In the genomic region with DNA sequence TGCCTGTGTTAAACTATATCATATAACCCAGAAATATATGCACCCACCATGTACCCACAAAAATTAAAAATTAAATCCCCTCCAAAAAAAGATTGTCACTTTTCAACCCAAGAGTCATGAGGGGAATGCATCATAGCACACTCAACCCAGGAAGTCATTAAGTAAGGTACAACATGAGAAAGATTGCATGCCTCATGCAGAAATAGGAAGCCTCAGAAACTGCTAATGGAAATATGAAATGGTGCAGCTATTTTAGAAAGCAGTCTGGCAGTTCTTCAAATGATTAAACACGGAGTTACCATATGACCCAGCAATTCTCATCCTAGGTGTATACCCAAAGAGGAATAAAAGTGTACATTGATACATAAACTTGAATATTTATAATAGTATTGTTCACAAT, we compare ENCODE assay signal across 19 cellular contexts.
DNase-seq lines count a peak whose midpoint lies in the region; ATAC-seq and TF ChIP-seq lines count a peak whose summit lies in the region.
"Had no signal": no experiment of that assay in that cellular context is flagged by ENCODE, and none has a peak within 500 bp of the region (broad histone marks: within the 10 kb centered on the region; RNA-seq: fewer than 3 reads in every experiment).

No MANE protein-coding gene starts in this region.

- H3K27me3 ChIP-seq in mesendoderm (ENCODE audit: insufficient read depth, low read length, poor library complexity) (no peaks in the 10 kb centered on the region), upper lobe of left lung (no peaks in the 10 kb centered on the region)
- H3K27me3 ChIP-seq: BE2C, SJSA1 had no signal

- TF ChIP-seq EP300 in upper lobe of left lung (IDR thresholded peaks at IDR 0.05) = no peak

- H3K4me2 ChIP-seq in mesendoderm (ENCODE audit: low read length) = no peak overlapping the region

- H2AK5ac ChIP-seq in mesendoderm (ENCODE audit: low read length) = no peak overlapping the region

- no peak overlapping the region for H4K5ac ChIP-seq in mesendoderm (ENCODE audit: low read length)

- DNase-seq in mesendoderm = no peak
- DNase-seq in upper lobe of left lung = no peak
- no peak for DNase-seq in SHP77 (lab: John Stamatoyannopoulos, UW)
- DNase-seq: BE2C; DMS53; GDM1; NCI-H1105 treated with DMSO at 0.1 percent for 48 hours; NCI-H2029 treated with DMSO at 0.1 percent for 48 hours; NCI-H345; NCI-H524; NCI-H774; NK-92 treated with Interleukin-12 subunit alpha and Interleukin-12 subunit beta, amount 100 ng/mL, for 24 hours; T-helper 1 cell had no signal

- no peak overlapping the region for H3K9ac ChIP-seq in mesendoderm (ENCODE audit: low read length)

- no peak overlapping the region for H3K23ac ChIP-seq in mesendoderm (ENCODE audit: low read length)

- no peak overlapping the region for H3K4ac ChIP-seq in mesendoderm (ENCODE audit: low read depth, low read length)

- no peaks in the 10 kb centered on the region for H3K9me3 ChIP-seq in upper lobe of left lung
- H3K9me3 ChIP-seq: BE2C, SJSA1 had no signal

- no peak overlapping the region for H2BK15ac ChIP-seq in mesendoderm (replicated peaks; ENCODE audit: low read depth)

- H3K79me2 ChIP-seq in mesendoderm (ENCODE audit: control insufficient read depth, insufficient read depth, low read length) = no peaks in the 10 kb centered on the region

- no peak overlapping the region for H2BK5ac ChIP-seq in mesendoderm (ENCODE audit: low read length)

- H2BK120ac ChIP-seq in mesendoderm (ENCODE audit: low read depth, low read length) = no peak overlapping the region

- H3K4me1 ChIP-seq in mesendoderm (ENCODE audit: control insufficient read depth, low read depth, low read length) (no peaks in the 10 kb centered on the region), upper lobe of left lung (peaks cover 0 to 6% (median 0%) of the 10 kb centered on the region in 4 donors)

- H3K56ac ChIP-seq in mesendoderm (ENCODE audit: low read length) = no peak overlapping the region

- no peak for TF ChIP-seq POLR2A in upper lobe of left lung (IDR thresholded peaks at IDR 0.05)

- no peak overlapping the region for H3K27ac ChIP-seq in mesendoderm (ENCODE audit: low read depth, low read length)
- H3K27ac ChIP-seq in upper lobe of left lung = no peak overlapping the region
- H3K27ac ChIP-seq: SJSA1 had no signal

- no peak for TF ChIP-seq CTCF in upper lobe of left lung (IDR thresholded peaks at IDR 0.05)

- H3K36me3 ChIP-seq in mesendoderm (ENCODE audit: control insufficient read depth, insufficient read depth, low read length) = no peaks in the 10 kb centered on the region
- no peaks in the 10 kb centered on the region for H3K36me3 ChIP-seq in upper lobe of left lung
- H3K36me3 ChIP-seq: BE2C, SJSA1 had no signal

- H4K8ac ChIP-seq in mesendoderm (ENCODE audit: low read depth, low read length) = no peak overlapping the region

- no peak overlapping the region for H3K18ac ChIP-seq in mesendoderm (ENCODE audit: low read length)

- no CpG with 5 or more reads among the region's 1 CpG for WGBS in mesendoderm (ENCODE audit: extremely low coverage, insufficient coverage, low lambda C conversion rate)
- 75 to 79% methylated on average over 1 of the region's 1 CpG for WGBS in upper lobe of left lung, 2 donors

- H3K4me3 ChIP-seq in mesendoderm (ENCODE audit: low read length) (no peak overlapping the region), upper lobe of left lung (no peak overlapping the region)
- H3K4me3 ChIP-seq: SJSA1 had no signal

- ATAC-seq in GM18861 (IDR thresholded peaks at IDR 0.05; ENCODE audit: unreplicated experiment) (peak; percentile 62), GM19395 (IDR thresholded peaks at IDR 0.05; ENCODE audit: unreplicated experiment) (peak; percentile 57), HG02610 (IDR thresholded peaks at IDR 0.05; ENCODE audit: unreplicated experiment) (peak; percentile 49), upper lobe of left lung (ENCODE audit: low FRiP score in 2 of 2) (no peak), GM21576 (IDR thresholded peaks at IDR 0.05; ENCODE audit: unreplicated experiment) (no peak)
- ATAC-seq: Panc1 had no signal

- H3K79me1 ChIP-seq in mesendoderm (ENCODE audit: low read length) = no peaks in the 10 kb centered on the region

Comparison
In these comparisons a context has a peak if more than half of its experiments do, and no peak if none do; other contexts are left out.
1. ATAC-seq: peak in GM18861 (single experiment), GM19395 (single experiment) and HG02610 (single experiment); none in upper lobe of left lung (0 of 2) and GM21576 (single experiment).